ENCODE assay signal across 18 cellular contexts in genomic region chr4:27594917-27595316, GRCh38.
"Had no signal": no experiment of that assay in that cellular context is flagged by ENCODE, and none has a peak within 500 bp of the region (broad histone marks: within the 10 kb centered on the region; RNA-seq: fewer than 3 reads in every experiment).

No MANE protein-coding gene starts in this region.

- H3K9me3 ChIP-seq: left lung, sigmoid colon, testis had no signal

- DNase-seq: activated CD4-positive, alpha-beta T cell treated with anti-CD3 and anti-CD28 coated beads for 1 hour; activated gamma-delta T cell treated with Interleukin-2 at 50 U/mL for 16 hours; activated T-cell treated with anti-CD3 and anti-CD28 coated beads, Interleukin-2, amount 50 U/mL, for 1 hour; anterior cingulate cortex; erythroblast; foreskin fibroblast; left lung; naive thymus-derived CD8-positive, alpha-beta T cell; posterior cingulate gyrus; sigmoid colon; stimulated activated CD4-positive, alpha-beta T cell treated with anti-CD3 and anti-CD28 coated beads, Interleukin-4, amount 100 ng/mL, for 1 hour; stimulated activated naive CD4-positive, alpha-beta T cell; testis; trophoblast cell; WERI-Rb-1 had no signal

- H3K27me3 ChIP-seq: left lung, neural progenitor cell, sigmoid colon, testis had no signal

- H3K4me3 ChIP-seq: left lung, lung, neural progenitor cell, sigmoid colon, testis had no signal

- H3K4me1 ChIP-seq: left lung, sigmoid colon, testis had no signal

- ATAC-seq: left lung; naive thymus-derived CD8-positive, alpha-beta T cell had no signal

- FAIRE-seq: endometrium had no signal

- H3K9ac ChIP-seq: neural progenitor cell had no signal

- H3K36me3 ChIP-seq: left lung, neural progenitor cell, sigmoid colon, WERI-Rb-1 had no signal

- H2AFZ ChIP-seq: neural progenitor cell had no signal

- H3K4me2 ChIP-seq: neural progenitor cell had no signal

- H3K27ac ChIP-seq: left lung, neural progenitor cell, sigmoid colon, testis, WERI-Rb-1 had no signal
